Comparison of ENCODE assay signal across 17 cellular contexts in the genomic region with DNA sequence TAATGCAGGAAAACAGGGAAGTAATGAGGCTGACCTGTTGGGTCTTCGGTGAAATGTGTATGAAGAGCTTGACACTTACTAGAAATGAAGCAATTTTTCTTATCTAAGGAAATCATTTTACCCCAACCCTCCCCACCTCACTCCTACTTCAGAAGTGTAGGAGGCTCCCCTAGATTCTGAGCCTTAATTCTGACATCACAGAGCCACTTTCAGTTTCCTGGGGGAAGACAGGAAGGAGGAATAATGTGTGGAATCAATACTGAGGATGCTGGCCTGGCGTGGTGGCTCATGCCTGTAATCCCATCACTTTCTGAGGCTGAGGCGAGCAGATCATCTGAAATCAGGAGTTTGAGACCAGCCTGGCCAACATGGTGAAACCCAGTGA. TPM values are rescaled to one million over a fixed set of nuclear protein-coding genes. Genes with fewer than 3 reads are reported as not detected.
DNase-seq lines count a peak whose midpoint lies in the region; ATAC-seq, FAIRE-seq and TF ChIP-seq lines count a peak whose summit lies in the region.
"Had no signal": no experiment of that assay in that cellular context is flagged by ENCODE, and none has a peak within 500 bp of the region (broad histone marks: within the 10 kb centered on the region; RNA-seq: fewer than 3 reads in every experiment).

No MANE protein-coding gene starts in this region.

- intact Hi-C loops in HepG2 (cut with micrococcal nuclease; ENCODE audit: unreplicated experiment) (no loop called here), right lobe of liver (cut with DNase I) (no loop called here)

- H4K20me1 ChIP-seq in HepG2 (ENCODE audit: insufficient read depth, low read length): no peaks in the 10 kb centered on the region
- H4K20me1 ChIP-seq in osteoblast (ENCODE audit: insufficient read depth, low read length): no peaks in the 10 kb centered on the region
- H4K20me1 ChIP-seq: BLaER1 had no signal

- peaks cover 18% of the 10 kb centered on the region for H3K4me1 ChIP-seq in HepG2 (ENCODE audit: insufficient read depth, low read length)
- no peaks in the 10 kb centered on the region for H3K4me1 ChIP-seq in right lobe of liver
- H3K4me1 ChIP-seq in osteoblast (ENCODE audit: insufficient read depth, low read length): no peaks in the 10 kb centered on the region
- H3K4me1 ChIP-seq in effector memory CD4-positive, alpha-beta T cell (ENCODE audit: control insufficient read depth, insufficient read depth, low read length, poor library complexity, severe bottlenecking): no peaks in the 10 kb centered on the region

- no peaks in the 10 kb centered on the region for H3K27me3 ChIP-seq in HepG2 (ENCODE audit: control insufficient read depth in 1 of 2, insufficient read depth in 2 of 2, low read length in 2 of 2)
- no peaks in the 10 kb centered on the region for H3K27me3 ChIP-seq in right lobe of liver
- H3K27me3 ChIP-seq in osteoblast (ENCODE audit: insufficient read depth, low read length): no peaks in the 10 kb centered on the region
- no peaks in the 10 kb centered on the region for H3K27me3 ChIP-seq in effector memory CD4-positive, alpha-beta T cell (replicated peaks; ENCODE audit: control insufficient read depth, insufficient read depth, low read length, poor library complexity, severe bottlenecking)
- H3K27me3 ChIP-seq: BLaER1 had no signal

- no peak for TF ChIP-seq EP300 in HepG2 (IDR thresholded peaks at IDR 0.05; ENCODE audit: low read depth in 2 of 2, low read length in 2 of 2)
- TF ChIP-seq EP300 in HepG2 (CRISPR knock-in tag; IDR thresholded peaks at IDR 0.05; ENCODE audit: borderline replicate concordance): no peak

- H3K27ac ChIP-seq in HepG2 (ENCODE audit: extremely low read length, insufficient read depth, low read length) (no peak overlapping the region), right lobe of liver (no peak overlapping the region), caudate nucleus (ENCODE audit: low read depth, low read length) (peak overlapping the region; percentile 36), osteoblast (ENCODE audit: low read depth, low read length) (no peak overlapping the region)
- no peak overlapping the region for H3K27ac ChIP-seq in effector memory CD4-positive, alpha-beta T cell (ENCODE audit: insufficient read depth, low read length, poor library complexity, severe bottlenecking)
- H3K27ac ChIP-seq: BLaER1 had no signal

- peak overlapping the region; percentile 61 for H3K4me2 ChIP-seq in HepG2 (ENCODE audit: low read depth, low read length)
- H3K4me2 ChIP-seq in osteoblast (ENCODE audit: insufficient read depth, low read length): no peak overlapping the region

- no peaks in the 10 kb centered on the region for H3K36me3 ChIP-seq in HepG2 (replicated peaks in 1 of 2; ENCODE audit: control insufficient read depth in 1 of 2, insufficient read depth in 2 of 2, low read length in 2 of 2)
- no peaks in the 10 kb centered on the region for H3K36me3 ChIP-seq in right lobe of liver
- no peaks in the 10 kb centered on the region for H3K36me3 ChIP-seq in osteoblast (ENCODE audit: insufficient read depth, low read length)
- no peaks in the 10 kb centered on the region for H3K36me3 ChIP-seq in effector memory CD4-positive, alpha-beta T cell (ENCODE audit: control insufficient read depth, insufficient read depth, low read length)
- H3K36me3 ChIP-seq: BLaER1, HAP-1 had no signal

- POLR2A ChIA-PET in HepG2 (lab: Yijun Ruan, JAX): interaction anchor here (0.9 to 1.2 kb wide), 3 partner anchors 9 to 69 kb away, joined by 3 to 6 read pairs (median 4); a partner anchor contains a TSS

- BruUV-seq in HepG2 (replicated peaks; lab: Mats Ljungman, UMichigan): no TSS peak

- H3K9me3 ChIP-seq in HepG2 (ENCODE audit: low read length): no peaks in the 10 kb centered on the region
- no peaks in the 10 kb centered on the region for H3K9me3 ChIP-seq in right lobe of liver
- H3K9me3 ChIP-seq in osteoblast (ENCODE audit: low read depth, low read length): no peaks in the 10 kb centered on the region
- no peaks in the 10 kb centered on the region for H3K9me3 ChIP-seq in effector memory CD4-positive, alpha-beta T cell (ENCODE audit: control insufficient read depth, low read length)
- H3K9me3 ChIP-seq: BLaER1, HAP-1 had no signal

- H2AFZ ChIP-seq in HepG2 (ENCODE audit: low read length) (no peak overlapping the region), osteoblast (ENCODE audit: low read length) (peak overlapping the region; percentile 41)

- in situ Hi-C loops in HepG2 (cut with HindIII; ENCODE audit: extremely low pct_ligation_motif_present, low pct_unique_long_range_greater_than_20kb): no loop called here

- FAIRE-seq in HepG2 (lab: Jason Lieb, UNC): no peak
- FAIRE-seq: GM12878, GM18507 had no signal

- DNase-seq in HepG2 (ENCODE audit: low spot score) (no peak), right lobe of liver (no peak), caudate nucleus (lab: John Stamatoyannopoulos, UW) (peak in 3 of 61 donors; percentile 7 to 45 (median 14)), osteoblast (ENCODE audit: insufficient read length, low spot score, missing footprints) (peak; percentile 26), HT-29 (ENCODE audit: low spot score) (no peak), NCI-H1092 (lab: John Stamatoyannopoulos, UW) (no peak)
- DNase-seq in effector memory CD4-positive, alpha-beta T cell: no peak
- DNase-seq: 8988T, AML-193, DMS79, GOT3, HFFc6, IMR-90 had no signal

- no peak for TF ChIP-seq RAD21 in HepG2 (CRISPR knock-in tag; IDR thresholded peaks at IDR 0.05)

- no peak for TF ChIP-seq POLR2A in HepG2 (IDR thresholded peaks at IDR 0.05; ENCODE audit: insufficient read depth in 1 of 2, low read depth in 2 of 2, low read length in 2 of 2)
- TF ChIP-seq POLR2A in right lobe of liver (IDR thresholded peaks at IDR 0.05): no peak

- CTCF ChIA-PET in HepG2 (lab: Yijun Ruan, JAX; ENCODE audit: low intra/inter-chr PET ratio, low total read pairs): no interaction called here

- TF ChIP-seq CTCF in HepG2 (CRISPR knock-in tag; IDR thresholded peaks at IDR 0.05): no peak
- no peak for TF ChIP-seq CTCF in right lobe of liver (IDR thresholded peaks at IDR 0.05)
- no peak for TF ChIP-seq CTCF in osteoblast (IDR thresholded peaks at IDR 0.05; ENCODE audit: extremely low read depth, low read depth, low read length)

- WGBS in HepG2 (ENCODE audit: low lambda C conversion rate): 77% methylated on average over 3 of the region's 3 CpGs
- WGBS in right lobe of liver (ENCODE audit: insufficient coverage, low coverage, low lambda C conversion rate, missing lambda C conversion rate): 80% methylated on average over 3 of the region's 3 CpGs

- no peaks in the 10 kb centered on the region for H3K79me2 ChIP-seq in HepG2 (ENCODE audit: insufficient read depth, low read length)
- no peaks in the 10 kb centered on the region for H3K79me2 ChIP-seq in osteoblast (ENCODE audit: insufficient read depth, low read length)

- H3K4me3 ChIP-seq in HepG2 (replicated peaks in 1 of 3; ENCODE audit: insufficient read depth in 1 of 3, low read depth in 2 of 3, low read length in 3 of 3) (no peak overlapping the region), right lobe of liver (no peak overlapping the region), osteoblast (ENCODE audit: insufficient read depth, low read length) (no peak overlapping the region)
- no peak overlapping the region for H3K4me3 ChIP-seq in effector memory CD4-positive, alpha-beta T cell (ENCODE audit: insufficient read depth, low read depth, low read length, poor library complexity, severe bottlenecking)
- H3K4me3 ChIP-seq: BLaER1, GM12878, HAP-1 had no signal

- H3K9ac ChIP-seq in HepG2 (ENCODE audit: insufficient read depth, low read depth, low read length): no peak overlapping the region
- H3K9ac ChIP-seq: BLaER1 had no signal

- ATAC-seq in HepG2: no peak
- no peak for ATAC-seq in right lobe of liver
- ATAC-seq: GM12878 had no signal

RNA-seq across cellular contexts. Expression of a gene that starts 20.3 kb away (rescaled TPM):
- total RNA-seq in HepG2 (2016; rRNA removed; fragmentation: Illumina TruSeq; extraction: Trizol) (10.1 and 16.2 TPM in 2 replicates), right lobe of liver (10 to 100 TPM; 13.0 to 26.2 (median 20.9) TPM), osteoblast (24.5 and 30.8 TPM in 2 replicates)
- total RNA-seq in HepG2 (2016; cell fraction: cytosol; rRNA removed; fragmentation: Illumina TruSeq; extraction: Trizol; ENCODE audit: low read depth): 22.4 and 23.4 TPM in 2 replicates
- 7.9 and 15.3 TPM in 2 replicates for total RNA-seq in HepG2 (2016; cell fraction: insoluble cytoplasmic fraction; rRNA removed; fragmentation: Illumina TruSeq; extraction: Trizol)
- total RNA-seq in HepG2 (2016; cell fraction: membrane; rRNA removed; fragmentation: Illumina TruSeq; extraction: Trizol): 18.4 and 19.8 TPM in 2 replicates
- total RNA-seq in HepG2 (2016; cell fraction: nucleus; rRNA removed; fragmentation: Illumina TruSeq; extraction: Trizol): 21.9 and 27.5 TPM in 2 replicates
- 13.7 and 14.8 TPM in 2 replicates for polyA plus RNA-seq in HepG2 (2011; rRNA removed)
- polyA plus RNA-seq in HepG2 (2011; cell fraction: cytosol; rRNA removed): 3.3 and 5.2 TPM in 2 replicates
- polyA plus RNA-seq in HepG2 (2011; cell fraction: nucleus; rRNA removed): 105 and 114 TPM in 2 replicates
- 26.9 and 27.9 TPM in 2 replicates for polyA plus RNA-seq in HepG2 (2012)
- 3.9 TPM in 2 replicates for polyA plus RNA-seq in HepG2 (2016; cell fraction: cytosol; fragmentation: Illumina TruSeq; extraction: Trizol; ENCODE audit: low read depth)
- 20.3 and 27.9 TPM in 2 replicates for polyA plus RNA-seq in HepG2 (2016; cell fraction: insoluble cytoplasmic fraction; fragmentation: Illumina TruSeq; extraction: Trizol; ENCODE audit: low read depth)
- polyA plus RNA-seq in HepG2 (2016; cell fraction: membrane; fragmentation: Illumina TruSeq; extraction: Trizol; ENCODE audit: low read depth): 7.5 and 9.2 TPM in 2 replicates
- 74.8 and 79.3 TPM in 2 replicates for polyA plus RNA-seq in HepG2 (2016; cell fraction: nucleus; fragmentation: Illumina TruSeq; extraction: Trizol; ENCODE audit: insufficient read depth, low read depth)
- 18.8 and 22.6 TPM in 2 replicates for polyA minus RNA-seq in HepG2 (2011; rRNA and poly(A)+ RNA removed; ENCODE audit: low replicate concordance)
- polyA minus RNA-seq in HepG2 (2011; cell fraction: cytosol; rRNA and poly(A)+ RNA removed): 8.0 and 10.7 TPM in 2 replicates
- 80.9 and 81.4 TPM in 2 replicates for polyA minus RNA-seq in HepG2 (2011; cell fraction: nucleus; rRNA and poly(A)+ RNA removed)
- 33.6 and 38.0 TPM in 2 replicates for total RNA-seq in HT-29 (2014; rRNA removed; shearing (Covaris generic))

RNA-seq across cellular contexts. Expression of a gene that starts 20.4 kb away (rescaled TPM):
- 9.0 and 27.8 TPM in 2 replicates for total RNA-seq in HepG2 (2016; rRNA removed; fragmentation: Illumina TruSeq; extraction: Trizol)
- 13.8 and 14.2 TPM in 2 replicates for total RNA-seq in HepG2 (2016; cell fraction: cytosol; rRNA removed; fragmentation: Illumina TruSeq; extraction: Trizol; ENCODE audit: low read depth)
- 9.7 and 19.4 TPM in 2 replicates for total RNA-seq in HepG2 (2016; cell fraction: insoluble cytoplasmic fraction; rRNA removed; fragmentation: Illumina TruSeq; extraction: Trizol)
- 6.2 and 6.3 TPM in 2 replicates for total RNA-seq in HepG2 (2016; cell fraction: membrane; rRNA removed; fragmentation: Illumina TruSeq; extraction: Trizol)
- total RNA-seq in HepG2 (2016; cell fraction: nucleus; rRNA removed; fragmentation: Illumina TruSeq; extraction: Trizol): 19.4 and 23.7 TPM in 2 replicates
- polyA plus RNA-seq in HepG2 (2011; rRNA removed): 4.9 TPM in 2 replicates
- 0.72 and 0.78 TPM in 2 replicates for polyA plus RNA-seq in HepG2 (2011; cell fraction: cytosol; rRNA removed)
- polyA plus RNA-seq in HepG2 (2011; cell fraction: nucleus; rRNA removed): 29.7 and 43.5 TPM in 2 replicates
- polyA plus RNA-seq in HepG2 (2012): 14.4 and 16.2 TPM in 2 replicates
- polyA plus RNA-seq in HepG2 (2016; cell fraction: cytosol; fragmentation: Illumina TruSeq; extraction: Trizol; ENCODE audit: low read depth): 0.08 and 0.18 TPM in 2 replicates
- polyA plus RNA-seq in HepG2 (2016; cell fraction: insoluble cytoplasmic fraction; fragmentation: Illumina TruSeq; extraction: Trizol; ENCODE audit: low read depth): 4.1 and 8.0 TPM in 2 replicates
- 0.25 and 0.49 TPM in 2 replicates for polyA plus RNA-seq in HepG2 (2016; cell fraction: membrane; fragmentation: Illumina TruSeq; extraction: Trizol; ENCODE audit: low read depth)
- polyA plus RNA-seq in HepG2 (2016; cell fraction: nucleus; fragmentation: Illumina TruSeq; extraction: Trizol; ENCODE audit: insufficient read depth, low read depth): 43.3 and 55.9 TPM in 2 replicates
- 32.0 and 40.1 TPM in 2 replicates for polyA minus RNA-seq in HepG2 (2011; rRNA and poly(A)+ RNA removed; ENCODE audit: low replicate concordance)
- polyA minus RNA-seq in HepG2 (2011; cell fraction: cytosol; rRNA and poly(A)+ RNA removed): 12.0 and 13.6 TPM in 2 replicates
- polyA minus RNA-seq in HepG2 (2011; cell fraction: nucleus; rRNA and poly(A)+ RNA removed): 24.1 and 38.5 TPM in 2 replicates
- total RNA-seq in right lobe of liver: 10 to 100 TPM; 12.1 to 31.3 (median 22.6) TPM
- 16.3 and 19.2 TPM in 2 replicates for total RNA-seq in osteoblast
- 33.2 and 46.2 TPM in 2 replicates for total RNA-seq in HT-29 (2014; rRNA removed; shearing (Covaris generic))

RNA-seq across cellular contexts. Expression of a gene that starts 27.8 kb away (rescaled TPM):
- 9.1 and 11.0 TPM in 2 replicates for total RNA-seq in HepG2 (2016; rRNA removed; fragmentation: Illumina TruSeq; extraction: Trizol)
- total RNA-seq in HepG2 (2016; cell fraction: cytosol; rRNA removed; fragmentation: Illumina TruSeq; extraction: Trizol; ENCODE audit: low read depth): 8.4 TPM in 2 replicates
- 6.9 and 9.6 TPM in 2 replicates for total RNA-seq in HepG2 (2016; cell fraction: insoluble cytoplasmic fraction; rRNA removed; fragmentation: Illumina TruSeq; extraction: Trizol)
- total RNA-seq in HepG2 (2016; cell fraction: membrane; rRNA removed; fragmentation: Illumina TruSeq; extraction: Trizol): 15.8 and 18.7 TPM in 2 replicates
- 17.7 and 22.5 TPM in 2 replicates for total RNA-seq in HepG2 (2016; cell fraction: nucleus; rRNA removed; fragmentation: Illumina TruSeq; extraction: Trizol)
- polyA plus RNA-seq in HepG2 (2011; rRNA removed): 8.4 and 9.2 TPM in 2 replicates
- polyA plus RNA-seq in HepG2 (2011; cell fraction: cytosol; rRNA removed): 3.3 and 4.5 TPM in 2 replicates
- polyA plus RNA-seq in HepG2 (2011; cell fraction: nucleus; rRNA removed): 64.8 and 74.5 TPM in 2 replicates
- polyA plus RNA-seq in HepG2 (2012): 16.5 and 32.3 TPM in 2 replicates
- 27.2 and 27.7 TPM in 2 replicates for polyA plus RNA-seq in HepG2 (2016; cell fraction: cytosol; fragmentation: Illumina TruSeq; extraction: Trizol; ENCODE audit: low read depth)
- polyA plus RNA-seq in HepG2 (2016; cell fraction: insoluble cytoplasmic fraction; fragmentation: Illumina TruSeq; extraction: Trizol; ENCODE audit: low read depth): 18.2 and 24.7 TPM in 2 replicates
- polyA plus RNA-seq in HepG2 (2016; cell fraction: membrane; fragmentation: Illumina TruSeq; extraction: Trizol; ENCODE audit: low read depth): 38.9 and 40.6 TPM in 2 replicates
- 77.8 and 81.5 TPM in 2 replicates for polyA plus RNA-seq in HepG2 (2016; cell fraction: nucleus; fragmentation: Illumina TruSeq; extraction: Trizol; ENCODE audit: insufficient read depth, low read depth)
- polyA minus RNA-seq in HepG2 (2011; rRNA and poly(A)+ RNA removed; ENCODE audit: low replicate concordance): 5.4 and 5.5 TPM in 2 replicates
- 7.9 and 8.3 TPM in 2 replicates for polyA minus RNA-seq in HepG2 (2011; cell fraction: cytosol; rRNA and poly(A)+ RNA removed)
- polyA minus RNA-seq in HepG2 (2011; cell fraction: nucleus; rRNA and poly(A)+ RNA removed): 8.9 and 10.8 TPM in 2 replicates
- 10 to 100 TPM; 12.8 to 23.0 (median 17.6) TPM for total RNA-seq in right lobe of liver
- 6.8 and 8.0 TPM in 2 replicates for total RNA-seq in osteoblast
- 20.8 and 22.9 TPM in 2 replicates for total RNA-seq in HT-29 (2014; rRNA removed; shearing (Covaris generic))
